2 cellular contexts compared by ENCODE assay signal in genomic region chr19:47271949-47272348, GRCh38.
TF ChIP-seq lines count a peak whose summit lies in the region.

No MANE protein-coding gene starts in this region.

TF ChIP-seq in HCT116, 20 proteins besides CTCF, POLR2A, EP300 and RAD21:
- TF ChIP-seq EGR1 (IDR thresholded peaks at IDR 0.05; ENCODE audit: low read depth) (no peak), SIN3A (IDR thresholded peaks at IDR 0.05; ENCODE audit: low read depth) (no peak), REST (IDR thresholded peaks at IDR 0.05; ENCODE audit: low read depth) (no peak), POLR2AphosphoS5 (IDR thresholded peaks at IDR 0.05; ENCODE audit: low read depth, low read length) (no peak), ZNF274 (IDR thresholded peaks at IDR 0.05; ENCODE audit: low read depth, low read length) (no peak), FOSL1 (IDR thresholded peaks at IDR 0.05; ENCODE audit: low read depth) (no peak), JUND (IDR thresholded peaks at IDR 0.05) (no peak), SP1 (IDR thresholded peaks at IDR 0.05; ENCODE audit: low read depth) (no peak), ELF1 (IDR thresholded peaks at IDR 0.05; ENCODE audit: borderline replicate concordance, low read depth) (no peak)

TF ChIP-seq in H1, 55 proteins besides CTCF, POLR2A, EP300 and RAD21:
- TF ChIP-seq CHD7 (IDR thresholded peaks at IDR 0.05; ENCODE audit: insufficient replicate concordance, low read length) (no peak), GTF2F1 (IDR thresholded peaks at IDR 0.05; ENCODE audit: borderline replicate concordance, low read depth, low read length) (no peak), USF2 (IDR thresholded peaks at IDR 0.05; ENCODE audit: low read length) (no peak), PHF8 (conservative IDR thresholded peaks at IDR 0.05; ENCODE audit: low read depth, low read length) (no peak), SP2 (IDR thresholded peaks at IDR 0.05; ENCODE audit: low read length) (no peak), SIRT6 (IDR thresholded peaks at IDR 0.05; ENCODE audit: low read length) (no peak), SIX5 (IDR thresholded peaks at IDR 0.05; ENCODE audit: low read depth, low read length) (no peak), ATF3 (IDR thresholded peaks at IDR 0.05; ENCODE audit: insufficient read depth, low read depth, low read length) (no peak), GABPA (IDR thresholded peaks at IDR 0.05; ENCODE audit: borderline replicate concordance, insufficient read depth, low read length) (no peak), KDM1A (IDR thresholded peaks at IDR 0.05; ENCODE audit: borderline replicate concordance, low read length) (no peak), CBX5 (IDR thresholded peaks at IDR 0.05; ENCODE audit: low read depth, low read length) (no peak), BCL11A (IDR thresholded peaks at IDR 0.05; ENCODE audit: low read depth in 2 of 2, low read length in 2 of 2) (no peak), SUZ12 (IDR thresholded peaks at IDR 0.05; ENCODE audit: low read length) (no peak), E2F6 (IDR thresholded peaks at IDR 0.05) (no peak), SP1 (IDR thresholded peaks at IDR 0.05; ENCODE audit: low read depth, low read length) (no peak)
TF ChIP-seq in H1: peak in this region for 0.
